In the genomic region with DNA sequence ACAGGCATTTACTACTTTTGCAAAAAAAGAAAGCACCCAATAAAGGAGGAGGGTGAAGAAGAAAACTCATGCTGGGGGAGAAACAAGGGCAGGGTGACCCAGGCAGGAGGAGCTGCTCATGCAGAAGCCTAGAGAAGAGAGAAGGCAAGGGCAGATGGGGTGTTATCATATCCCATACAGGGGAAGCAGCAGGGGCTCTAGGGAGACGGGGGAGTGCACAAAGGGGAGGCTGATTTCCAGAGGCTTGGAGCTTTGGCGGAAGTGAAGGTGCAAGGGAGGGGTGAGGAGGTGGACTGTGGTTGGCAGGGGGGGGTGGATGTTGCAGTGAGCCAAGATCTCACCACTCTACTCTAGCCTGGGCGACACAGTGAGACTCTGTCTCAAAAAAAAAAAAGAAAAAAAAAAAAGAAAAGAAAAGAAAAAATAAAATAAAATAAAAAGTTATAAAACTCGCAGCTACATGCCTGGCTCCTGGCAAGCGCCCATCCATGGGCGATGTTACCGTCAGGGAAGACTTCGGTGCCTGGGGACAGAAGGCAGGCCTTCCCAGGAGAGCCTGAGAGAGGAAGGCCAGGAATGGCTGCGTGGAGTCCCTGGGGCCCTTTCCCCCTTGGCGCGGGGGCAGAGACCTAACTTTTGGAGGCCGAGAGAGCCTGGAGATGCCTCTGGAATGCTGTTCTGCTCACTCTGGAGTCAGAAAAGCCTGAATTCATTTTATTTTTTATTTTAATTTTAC, we compare ENCODE assay signal across 24 cellular contexts. TPM values are rescaled to one million over a fixed set of nuclear protein-coding genes. Genes with fewer than 3 reads are reported as not detected.
DNase-seq lines count a peak whose midpoint lies in the region; ATAC-seq, FAIRE-seq and TF ChIP-seq lines count a peak whose summit lies in the region.
"Had no signal": no experiment of that assay in that cellular context is flagged by ENCODE, and none has a peak within 500 bp of the region (broad histone marks: within the 10 kb centered on the region; RNA-seq: fewer than 3 reads in every experiment).

No MANE protein-coding gene starts in this region.

- no peak overlapping the region for H3K27ac Mint-ChIP-seq in natural killer cell treated with Interleukin-12 subunit alpha and Interleukin-12 subunit beta and Interleukin-15 and Interleukin-18, amount 100 ng/mL, for 72 hours
- H3K27ac Mint-ChIP-seq in natural killer cell (peak overlapping the region in 1 of 2 donors; percentile 23), progenitor cell of endocrine pancreas (no peak overlapping the region)
- H3K27ac Mint-ChIP-seq: CD4-positive, alpha-beta T cell; IgD-negative memory B cell had no signal

- WGBS in esophagus squamous epithelium, 2 donors: 35 to 52% methylated on average over 12 of the region's 12 CpGs

- H3K4me1 Mint-ChIP-seq in natural killer cell treated with Interleukin-12 subunit alpha and Interleukin-12 subunit beta and Interleukin-15 and Interleukin-18, amount 100 ng/mL, for 72 hours (ENCODE audit: low read depth in 2 of 2): no peaks in the 10 kb centered on the region
- no peaks in the 10 kb centered on the region for H3K4me1 Mint-ChIP-seq in natural killer cell
- no peaks in the 10 kb centered on the region for H3K4me1 Mint-ChIP-seq in progenitor cell of endocrine pancreas (ENCODE audit: low read depth)

- no peak overlapping the region for H3K4me3 Mint-ChIP-seq in natural killer cell treated with Interleukin-12 subunit alpha and Interleukin-12 subunit beta and Interleukin-15 and Interleukin-18, amount 100 ng/mL, for 72 hours
- no peak overlapping the region for H3K4me3 Mint-ChIP-seq in natural killer cell
- no peak overlapping the region for H3K4me3 Mint-ChIP-seq in progenitor cell of endocrine pancreas (ENCODE audit: low read depth)
- H3K4me3 Mint-ChIP-seq: CD4-positive, alpha-beta T cell; IgD-negative memory B cell had no signal

- peaks cover 31 to 72% (median 32%) of the 10 kb centered on the region in 3 donors for H3K4me1 ChIP-seq in esophagus squamous epithelium

- no peak for FAIRE-seq in D721Med (lab: Jason Lieb, UNC)
- FAIRE-seq: GM12878, GM18507, GM19239 had no signal

- no peaks in the 10 kb centered on the region for H3K36me3 ChIP-seq in esophagus squamous epithelium

- no peaks in the 10 kb centered on the region for H3K9me3 Mint-ChIP-seq in natural killer cell treated with Interleukin-12 subunit alpha and Interleukin-12 subunit beta and Interleukin-15 and Interleukin-18, amount 100 ng/mL, for 72 hours
- H3K9me3 Mint-ChIP-seq in natural killer cell (no peaks in the 10 kb centered on the region), progenitor cell of endocrine pancreas (ENCODE audit: low read depth) (no peaks in the 10 kb centered on the region)
- H3K9me3 Mint-ChIP-seq: CD4-positive, alpha-beta T cell; IgD-negative memory B cell had no signal

- DNase-seq in natural killer cell treated with Interleukin-12 subunit alpha and Interleukin-12 subunit beta and Interleukin-15 and Interleukin-18, amount 100 ng/mL, for 72 hours (ENCODE audit: low spot score): peak; percentile 50
- DNase-seq in natural killer cell: no peak
- DNase-seq in esophagus squamous epithelium (lab: John Stamatoyannopoulos, UW): no peak
- no peak for DNase-seq in D721Med (ENCODE audit: insufficient read length, low spot score)
- DNase-seq in nucleus accumbens (lab: John Stamatoyannopoulos, UW): no peak
- no peak for DNase-seq in progenitor cell of endocrine pancreas (ENCODE audit: low spot score, unreplicated experiment)
- DNase-seq: Calu3; CD4-positive, alpha-beta T cell; DMS79; GM23248; MV-4-11; NCI-H1436; NCI-H2081 treated with DMSO at 0.1 percent for 48 hours; NCI-H226; NCI-H526 treated with DMSO at 0.1 percent for 48 hours; NK-92 treated with Interleukin-12 subunit alpha and Interleukin-12 subunit beta, amount 100 ng/mL, for 24 hours had no signal

- no peaks in the 10 kb centered on the region for H3K9me3 ChIP-seq in esophagus squamous epithelium

- ATAC-seq in natural killer cell treated with Interleukin-12 subunit alpha and Interleukin-12 subunit beta and Interleukin-15 and Interleukin-18, amount 100 ng/mL, for 72 hours: no peak
- no peak for ATAC-seq in natural killer cell
- ATAC-seq: GM12878 had no signal

- H3K36me3 Mint-ChIP-seq in natural killer cell treated with Interleukin-12 subunit alpha and Interleukin-12 subunit beta and Interleukin-15 and Interleukin-18, amount 100 ng/mL, for 72 hours: no peaks in the 10 kb centered on the region
- no peaks in the 10 kb centered on the region for H3K36me3 Mint-ChIP-seq in natural killer cell
- H3K36me3 Mint-ChIP-seq in progenitor cell of endocrine pancreas (ENCODE audit: insufficient read depth): no peaks in the 10 kb centered on the region
- H3K36me3 Mint-ChIP-seq: IgD-negative memory B cell had no signal

- H3K27me3 ChIP-seq in esophagus squamous epithelium: peaks cover 0 to 6% (median 0%) of the 10 kb centered on the region in 4 donors

- peak overlapping the region in 3 of 4 donors; percentile 43 to 85 (median 82) for H3K27ac ChIP-seq in esophagus squamous epithelium
- H3K27ac ChIP-seq: GM23248 had no signal

- TF ChIP-seq CTCF in natural killer cell (IDR thresholded peaks at IDR 0.05) (no peak), esophagus squamous epithelium (IDR thresholded peaks at IDR 0.05) (no peak), D721Med (IDR thresholded peaks at IDR 0.05; ENCODE audit: insufficient read depth, missing control alignments) (no peak), progenitor cell of endocrine pancreas (IDR thresholded peaks at IDR 0.05; ENCODE audit: unreplicated experiment) (no peak)

- intact Hi-C loops in natural killer cell (cut with micrococcal nuclease): no loop called here
- intact Hi-C loops in esophagus squamous epithelium (cut with DNase I): no loop called here

- H3K27me3 Mint-ChIP-seq in natural killer cell treated with Interleukin-12 subunit alpha and Interleukin-12 subunit beta and Interleukin-15 and Interleukin-18, amount 100 ng/mL, for 72 hours: peaks cover 0 to 7% of the 10 kb centered on the region in 2 donors
- H3K27me3 Mint-ChIP-seq in natural killer cell (ENCODE audit: low read depth in 2 of 2): peaks cover 0 to 8% of the 10 kb centered on the region in 2 donors
- H3K27me3 Mint-ChIP-seq in progenitor cell of endocrine pancreas: peaks cover 30% of the 10 kb centered on the region
- H3K27me3 Mint-ChIP-seq: IgD-negative memory B cell had no signal

- TF ChIP-seq POLR2A in esophagus squamous epithelium (IDR thresholded peaks at IDR 0.05): no peak

- no peak overlapping the region for H3K4me3 ChIP-seq in esophagus squamous epithelium
- H3K4me3 ChIP-seq: GM12878, GM23248 had no signal

RNA-seq across cellular contexts. Expression of a gene that starts 3.3 kb away (rescaled TPM):
- not detected for total RNA-seq in natural killer cell treated with Interleukin-12 subunit alpha and Interleukin-12 subunit beta and Interleukin-15 and Interleukin-18, amount 100 ng/mL, for 72 hours
- total RNA-seq in natural killer cell (not detected), esophagus squamous epithelium (1 to 10 TPM; 3.0 to 4.7 (median 4.3) TPM), progenitor cell of endocrine pancreas (not detected in 2 replicates)
- total RNA-seq: A673; Calu3; CD4-positive, alpha-beta T cell; G401; GM23248; HT-29; SK-MEL-5 had no signal

RNA-seq across cellular contexts. Expression of a gene that starts 5.2 kb away (rescaled TPM):
- total RNA-seq in natural killer cell treated with Interleukin-12 subunit alpha and Interleukin-12 subunit beta and Interleukin-15 and Interleukin-18, amount 100 ng/mL, for 72 hours: not detected
- total RNA-seq in natural killer cell (under 1 TPM in 1 of 3 donors, not detected in 2; 0.40 TPM), esophagus squamous epithelium (10 to 100 TPM in 1 of 4 donors, 1 to 10 TPM in 3; 4.8 to 15.4 (median 6.5) TPM), progenitor cell of endocrine pancreas (not detected in 2 replicates)
- total RNA-seq: A673; Calu3; CD4-positive, alpha-beta T cell; G401; GM12878; GM23248; HT-29; SK-MEL-5 had no signal

RNA-seq across cellular contexts. Expression of a gene that starts 11.2 kb away (rescaled TPM):
- total RNA-seq in natural killer cell treated with Interleukin-12 subunit alpha and Interleukin-12 subunit beta and Interleukin-15 and Interleukin-18, amount 100 ng/mL, for 72 hours: 1 to 10 TPM; 8.5 TPM
- total RNA-seq in natural killer cell: 10 to 100 TPM in 2 of 3 donors, 1 to 10 TPM in 1; 8.2 to 15.1 (median 12.1) TPM
- 100 to 1,000 TPM in 1 of 4 donors, 10 to 100 TPM in 3; 72.3 to 121 (median 76.9) TPM for total RNA-seq in esophagus squamous epithelium
- total RNA-seq in progenitor cell of endocrine pancreas: 1.1 and 1.8 TPM in 2 replicates

RNA-seq across cellular contexts. Expression of a gene that starts 14.5 kb away (rescaled TPM):
- total RNA-seq in natural killer cell treated with Interleukin-12 subunit alpha and Interleukin-12 subunit beta and Interleukin-15 and Interleukin-18, amount 100 ng/mL, for 72 hours: 1 to 10 TPM in 1 of 2 donors, under 1 TPM in 1; 0.64 to 1.1 TPM
- total RNA-seq in natural killer cell (under 1 TPM; 0.39 to 0.87 (median 0.60) TPM), esophagus squamous epithelium (under 1 TPM in 1 of 4 donors, not detected in 3; 0.38 TPM), progenitor cell of endocrine pancreas (1.00 and 1.1 TPM in 2 replicates)

RNA-seq across cellular contexts. Expression of a gene that starts 36.1 kb away (rescaled TPM):
- 10 to 100 TPM; 24.2 to 39.5 TPM for total RNA-seq in natural killer cell treated with Interleukin-12 subunit alpha and Interleukin-12 subunit beta and Interleukin-15 and Interleukin-18, amount 100 ng/mL, for 72 hours
- 100 to 1,000 TPM; 244 to 312 (median 273) TPM for total RNA-seq in natural killer cell
- total RNA-seq in esophagus squamous epithelium: 100 to 1,000 TPM in 3 of 4 donors, 10 to 100 TPM in 1; 74.7 to 182 (median 125) TPM
- total RNA-seq in progenitor cell of endocrine pancreas: 9.4 and 15.5 TPM in 2 replicates
- total RNA-seq: GM23248, SK-MEL-5 had no signal

Comparison
In these comparisons a context has a peak if more than half of its experiments do, and no peak if none do; other contexts are left out.
1. RNA of a gene that starts 11.2 kb away (total RNA-seq): 72.3 to 121 TPM in esophagus squamous epithelium; 8.2 to 15.1 TPM in natural killer cell, 8.5 TPM in natural killer cell treated with Interleukin-12 subunit alpha and Interleukin-12 subunit beta and Interleukin-15 and Interleukin-18, amount 100 ng/mL, for 72 hours and 1.1 to 1.8 TPM in progenitor cell of endocrine pancreas; every median in the first group is over 4 times any median in the second.